Comparison of ENCODE assay signal across 8 cellular contexts in genomic region chr1:54053745-54054437, GRCh38. TPM values are rescaled to one million over a fixed set of nuclear protein-coding genes. Genes with fewer than 3 reads are reported as not detected.
DNase-seq lines count a peak whose midpoint lies in the region; ATAC-seq, FAIRE-seq and TF ChIP-seq lines count a peak whose summit lies in the region.

No MANE protein-coding gene starts in this region.

- TF ChIP-seq CTCF in astrocyte (IDR thresholded peaks at IDR 0.05; ENCODE audit: insufficient read depth, low read depth, low read length) (no peak), lower leg skin (IDR thresholded peaks at IDR 0.05) (no peak)

- intact Hi-C loops in lower leg skin (cut with DNase I; ENCODE audit: low total_unique reads), result no loop called here

- no peaks in the 10 kb centered on the region for H3K9me3 ChIP-seq in CD4-positive, CD25-positive, alpha-beta regulatory T cell (ENCODE audit: control insufficient read depth in 2 of 2, low read length in 2 of 2)
- H3K9me3 ChIP-seq in astrocyte (ENCODE audit: insufficient read depth, low read depth, low read length), result no peaks in the 10 kb centered on the region

- WGBS in lower leg skin, 2 donors, result 8 to 10% methylated on average over 21 of the region's 21 CpGs

- H3K4me3 ChIP-seq in CD4-positive, CD25-positive, alpha-beta regulatory T cell (ENCODE audit: low read depth, low read length), result peak overlapping the region; percentile 98
- H3K4me3 ChIP-seq in astrocyte (ENCODE audit: insufficient read depth, low read depth, low read length) (peak overlapping the region; percentile 97), lower leg skin (ENCODE audit: low read depth, poor library complexity, severe bottlenecking) (peak overlapping the region; percentile 54)

- peaks cover 8% of the 10 kb centered on the region for H4K20me1 ChIP-seq in astrocyte (ENCODE audit: insufficient read depth, low read length)

- H2AFZ ChIP-seq in astrocyte (ENCODE audit: low read depth, low read length), result peak overlapping the region; percentile 89

- no peaks in the 10 kb centered on the region for H3K27me3 Mint-ChIP-seq in CD4-positive, CD25-positive, alpha-beta regulatory T cell
- H3K27me3 Mint-ChIP-seq in astrocyte (ENCODE audit: low read depth, unreplicated experiment), result no peaks in the 10 kb centered on the region

- H3K9ac ChIP-seq in astrocyte (ENCODE audit: low read length), result peak overlapping the region; percentile 96

- peaks cover 27% of the 10 kb centered on the region for H3K36me3 Mint-ChIP-seq in CD4-positive, CD25-positive, alpha-beta regulatory T cell
- no peaks in the 10 kb centered on the region for H3K36me3 Mint-ChIP-seq in astrocyte (ENCODE audit: low read depth, unreplicated experiment)

- H3K27ac ChIP-seq in CD4-positive, CD25-positive, alpha-beta regulatory T cell (ENCODE audit: insufficient read depth, low read length, poor library complexity, severe bottlenecking), result peak overlapping the region; percentile 93
- H3K27ac ChIP-seq in astrocyte (ENCODE audit: low read depth, low read length), result peak overlapping the region; percentile 90

- peaks cover 40% of the 10 kb centered on the region for H3K79me2 ChIP-seq in astrocyte (ENCODE audit: insufficient read depth, low read length)

- peak overlapping the region; percentile 98 for H3K4me2 ChIP-seq in astrocyte (ENCODE audit: low read length)

- peaks cover 9 to 59% (median 38%) of the 10 kb centered on the region in 4 donors for H3K4me1 Mint-ChIP-seq in CD4-positive, CD25-positive, alpha-beta regulatory T cell
- peaks cover 4% of the 10 kb centered on the region for H3K4me1 Mint-ChIP-seq in astrocyte (ENCODE audit: low read depth, unreplicated experiment)

- no peak for FAIRE-seq in astrocyte (lab: Jason Lieb, UNC)

- no peaks in the 10 kb centered on the region for H3K9me3 Mint-ChIP-seq in CD4-positive, CD25-positive, alpha-beta regulatory T cell
- H3K9me3 Mint-ChIP-seq in astrocyte (ENCODE audit: unreplicated experiment), result no peaks in the 10 kb centered on the region

- peaks cover 11% of the 10 kb centered on the region for H3K36me3 ChIP-seq in CD4-positive, CD25-positive, alpha-beta regulatory T cell (ENCODE audit: control insufficient read depth, insufficient read depth, low read length)
- H3K36me3 ChIP-seq in astrocyte (ENCODE audit: insufficient read depth, low read length), result no peaks in the 10 kb centered on the region

- no peak for ATAC-seq in CD4-positive, CD25-positive, alpha-beta regulatory T cell (ENCODE audit: low read depth in 2 of 2)
- ATAC-seq in HG03135 (IDR thresholded peaks at IDR 0.05; ENCODE audit: unreplicated experiment) (peak; percentile 1), GM18858 (IDR thresholded peaks at IDR 0.05; ENCODE audit: unreplicated experiment) (no peak)

- no peaks in the 10 kb centered on the region for H3K27me3 ChIP-seq in CD4-positive, CD25-positive, alpha-beta regulatory T cell (ENCODE audit: control insufficient read depth, insufficient read depth, low read length)
- H3K27me3 ChIP-seq in astrocyte (ENCODE audit: insufficient read depth, low read length), result no peaks in the 10 kb centered on the region

- TF ChIP-seq POLR2A in lower leg skin (IDR thresholded peaks at IDR 0.05), result no peak

- H3K4me1 ChIP-seq in CD4-positive, CD25-positive, alpha-beta regulatory T cell (ENCODE audit: control insufficient read depth, insufficient read depth, low read length, poor library complexity, severe bottlenecking), result peaks cover 56% of the 10 kb centered on the region
- H3K4me1 ChIP-seq in astrocyte (ENCODE audit: insufficient read depth, low read length), result peaks cover 15% of the 10 kb centered on the region

- peak in 2 of 3 donors; percentile 1 to 30 for DNase-seq in CD4-positive, CD25-positive, alpha-beta regulatory T cell
- no peak for DNase-seq in astrocyte (ENCODE audit: low read depth)
- DNase-seq in lower leg skin (ENCODE audit: low spot score in 2 of 2), result no peak
- DNase-seq in mucosa of gallbladder (ENCODE audit: low spot score), result no peak
- DNase-seq in C1 segment of cervical spinal cord (lab: John Stamatoyannopoulos, UW), result no peak
- no peak for DNase-seq in NAMALWA (ENCODE audit: low spot score)

- no peak overlapping the region for H3K27ac Mint-ChIP-seq in CD4-positive, CD25-positive, alpha-beta regulatory T cell
- no peak overlapping the region for H3K27ac Mint-ChIP-seq in astrocyte (ENCODE audit: unreplicated experiment)

- no peak overlapping the region for H3K4me3 Mint-ChIP-seq in CD4-positive, CD25-positive, alpha-beta regulatory T cell
- no peak overlapping the region for H3K4me3 Mint-ChIP-seq in astrocyte (ENCODE audit: unreplicated experiment)

RNA-seq across cellular contexts. Expression of gene TCEANC2, which starts 0.5 kb away (rescaled TPM):
- total RNA-seq in CD4-positive, CD25-positive, alpha-beta regulatory T cell, result 8.4 TPM
- polyA plus RNA-seq in CD4-positive, CD25-positive, alpha-beta regulatory T cell, result 1 to 10 TPM; 3.6 to 6.9 (median 6.2) TPM
- total RNA-seq in astrocyte (3.7 and 4.6 TPM in 2 replicates), lower leg skin (1 to 10 TPM; 3.1 to 4.3 (median 3.8) TPM), mucosa of gallbladder (6.0 TPM)

RNA-seq across cellular contexts. Expression of gene TMEM59, which starts 0.9 kb away (rescaled TPM):
- 180 TPM for total RNA-seq in CD4-positive, CD25-positive, alpha-beta regulatory T cell
- polyA plus RNA-seq in CD4-positive, CD25-positive, alpha-beta regulatory T cell, result 100 to 1,000 TPM; 605 to 863 (median 688) TPM
- total RNA-seq in astrocyte (315 and 386 TPM in 2 replicates), lower leg skin (100 to 1,000 TPM; 197 to 355 (median 320) TPM), mucosa of gallbladder (714 TPM)

RNA-seq across cellular contexts. Expression of gene LDLRAD1, which starts 35.9 kb away (rescaled TPM):
- total RNA-seq in CD4-positive, CD25-positive, alpha-beta regulatory T cell, result not detected
- polyA plus RNA-seq in CD4-positive, CD25-positive, alpha-beta regulatory T cell, result not detected
- not detected in 2 replicates for total RNA-seq in astrocyte
- total RNA-seq in lower leg skin, result not detected
- total RNA-seq in mucosa of gallbladder, result 1.3 TPM

Comparison
In these comparisons a context has a peak if more than half of its experiments do, and no peak if none do; other contexts are left out.
1. DNase-seq: peak in CD4-positive, CD25-positive, alpha-beta regulatory T cell (2 of 3); none in astrocyte (single experiment), lower leg skin (0 of 2), mucosa of gallbladder (single experiment), C1 segment of cervical spinal cord (0 of 14) and NAMALWA (single experiment).
2. Peak in every context shown above with its lines, with median percentiles within 50 percentile points of each other: H3K4me3 ChIP-seq.